In genomic region chr19:17797397-17798201, GRCh38 we compare ENCODE assay signal across 10 cellular contexts. TPM values are rescaled to one million over a fixed set of nuclear protein-coding genes. Genes with fewer than 3 reads are reported as not detected.
DNase-seq lines count a peak whose midpoint lies in the region; ATAC-seq and TF ChIP-seq lines count a peak whose summit lies in the region.
"Had no signal": no experiment of that assay in that cellular context is flagged by ENCODE, and none has a peak within 500 bp of the region (broad histone marks: within the 10 kb centered on the region; RNA-seq: fewer than 3 reads in every experiment).

No MANE protein-coding gene starts in this region.

- peaks cover 10 to 64% (median 31%) of the 10 kb centered on the region in 3 experiments for H3K27me3 ChIP-seq in neuronal stem cell (ENCODE audit: control insufficient read depth in 3 of 3, insufficient read depth in 3 of 3, low read depth in 1 of 3, low read length in 3 of 3)
- H3K27me3 ChIP-seq in adrenal gland = peaks cover 43% of the 10 kb centered on the region
- peaks cover 61% of the 10 kb centered on the region for H3K27me3 ChIP-seq in suprapubic skin

- H2BK5ac ChIP-seq in neuronal stem cell (ENCODE audit: low read length) = no peak overlapping the region

- H3K27me3 Mint-ChIP-seq in activated T-cell treated with anti-CD3 and anti-CD28 coated beads, Interleukin-2, amount 50 U/mL, for 4 hours (ENCODE audit: low read depth) = peaks cover 7% of the 10 kb centered on the region

- H3K9me3 Mint-ChIP-seq in activated T-cell treated with anti-CD3 and anti-CD28 coated beads, Interleukin-2, amount 50 U/mL, for 4 hours = no peaks in the 10 kb centered on the region

- H3K79me1 ChIP-seq in neuronal stem cell (ENCODE audit: low read depth, low read length) = no peaks in the 10 kb centered on the region

- H3K4me3 ChIP-seq in neuronal stem cell (ENCODE audit: low read length in 2 of 2) (peak overlapping the region in 1 of 2 donors; percentile 2), adrenal gland (no peak overlapping the region), suprapubic skin (no peak overlapping the region)

- H3K4me2 ChIP-seq in neuronal stem cell (ENCODE audit: insufficient read depth, low read length, poor library complexity, severe bottlenecking) = no peak overlapping the region

- H2BK120ac ChIP-seq in neuronal stem cell (ENCODE audit: low read depth, low read length) = no peak overlapping the region

- WGBS in neuronal stem cell (ENCODE audit: extremely low coverage in 2 of 2, insufficient read length in 2 of 2, insufficient replicate concordance in 1 of 2), 2 donors = no CpG with 5 or more reads among the region's 11 CpGs
- WGBS in adrenal gland, 4 donors = 35 to 62% (median 49%) methylated on average over 9 to 11 of the region's 11 CpGs
- 47% methylated on average over 10 of the region's 11 CpGs for WGBS in suprapubic skin

- intact Hi-C loops in adrenal gland (cut with DNase I) (no loop called here), Right ventricle myocardium inferior (cut with DNase I) (no loop called here)

- no peak overlapping the region for H3K14ac ChIP-seq in neuronal stem cell (ENCODE audit: low read length)

- TF ChIP-seq CTCF in adrenal gland (IDR thresholded peaks at IDR 0.05) (no peak), suprapubic skin (IDR thresholded peaks at IDR 0.05) (no peak)

- H3K36me3 ChIP-seq in neuronal stem cell (replicated peaks in 1 of 2; ENCODE audit: control insufficient read depth in 2 of 2, insufficient read depth in 2 of 2, low read length in 2 of 2) (no peaks in the 10 kb centered on the region), adrenal gland (replicated peaks in 1 of 2) (no peaks in the 10 kb centered on the region), suprapubic skin (no peaks in the 10 kb centered on the region)

- peaks cover 0 to 2% of the 10 kb centered on the region in 2 donors for H3K9me3 ChIP-seq in neuronal stem cell (replicated peaks in 1 of 2; ENCODE audit: control insufficient read depth in 2 of 2, insufficient read depth in 1 of 2, low read depth in 1 of 2, low read length in 2 of 2)
- no peaks in the 10 kb centered on the region for H3K9me3 ChIP-seq in adrenal gland (replicated peaks in 1 of 3)
- no peaks in the 10 kb centered on the region for H3K9me3 ChIP-seq in suprapubic skin

- H3K4me1 ChIP-seq in neuronal stem cell (ENCODE audit: control insufficient read depth in 2 of 2, insufficient read depth in 1 of 2, low read depth in 1 of 2, low read length in 2 of 2) (peaks cover 0 to 3% of the 10 kb centered on the region in 2 donors), adrenal gland (replicated peaks in 1 of 2) (no peaks in the 10 kb centered on the region), suprapubic skin (peaks cover 18% of the 10 kb centered on the region)

- H3K9ac ChIP-seq in neuronal stem cell (ENCODE audit: low read depth, low read length, poor library complexity) = no peak overlapping the region

- DNase-seq in 8988T (peak; percentile 78), HT-29 (ENCODE audit: low spot score) (peak; percentile 82), neuronal stem cell (ENCODE audit: low spot score) (no peak), NCI-H345 (lab: John Stamatoyannopoulos, UW) (no peak), adrenal gland (no peak), Right ventricle myocardium inferior (ENCODE audit: missing footprints) (no peak), suprapubic skin (ENCODE audit: low spot score in 2 of 2) (no peak)
- peak; percentile 36 for DNase-seq in activated T-cell treated with anti-CD3 and anti-CD28 coated beads, Interleukin-2, amount 50 U/mL, for 4 hours
- DNase-seq: right cardiac atrium had no signal

- no peak overlapping the region for H3K18ac ChIP-seq in neuronal stem cell (ENCODE audit: low read length)

- H3K4me3 Mint-ChIP-seq in activated T-cell treated with anti-CD3 and anti-CD28 coated beads, Interleukin-2, amount 50 U/mL, for 4 hours = no peak overlapping the region

- H2BK15ac ChIP-seq in neuronal stem cell (ENCODE audit: low read length) = no peak overlapping the region

- H2BK12ac ChIP-seq in neuronal stem cell (ENCODE audit: low read length) = no peak overlapping the region

- TF ChIP-seq EP300 in suprapubic skin (IDR thresholded peaks at IDR 0.05) = no peak

- peak; percentile 87 to 95 for ATAC-seq in activated T-cell treated with anti-CD3 and anti-CD28 coated beads, Interleukin-2, amount 50 U/mL, for 4 hours
- ATAC-seq in Right ventricle myocardium inferior = no peak

- H4K8ac ChIP-seq in neuronal stem cell (ENCODE audit: low read depth, low read length) = no peak overlapping the region

- H4K91ac ChIP-seq in neuronal stem cell (ENCODE audit: low read depth, low read length, poor library complexity) = no peak overlapping the region

- no peaks in the 10 kb centered on the region for H3K36me3 Mint-ChIP-seq in activated T-cell treated with anti-CD3 and anti-CD28 coated beads, Interleukin-2, amount 50 U/mL, for 4 hours (ENCODE audit: insufficient read depth)

- H3K23ac ChIP-seq in neuronal stem cell (ENCODE audit: low read depth, low read length, poor library complexity) = no peak overlapping the region

- peak overlapping the region; percentile 9 for H2AK5ac ChIP-seq in neuronal stem cell (ENCODE audit: low read depth, low read length)

- no peak for TF ChIP-seq POLR2A in adrenal gland (IDR thresholded peaks at IDR 0.05)
- TF ChIP-seq POLR2A in suprapubic skin (IDR thresholded peaks at IDR 0.05) = no peak

- H2AFZ ChIP-seq in neuronal stem cell (ENCODE audit: low read length) = no peak overlapping the region

- H3K4ac ChIP-seq in neuronal stem cell (ENCODE audit: low read length) = no peak overlapping the region

- H3K27ac ChIP-seq in neuronal stem cell (replicated peaks; ENCODE audit: low read length) (no peak overlapping the region), adrenal gland (no peak overlapping the region), suprapubic skin (no peak overlapping the region)

- peaks cover 47% of the 10 kb centered on the region for H3K4me1 Mint-ChIP-seq in activated T-cell treated with anti-CD3 and anti-CD28 coated beads, Interleukin-2, amount 50 U/mL, for 4 hours (ENCODE audit: low read depth)

RNA-seq across cellular contexts. Expression of gene B3GNT3, which starts 2.7 kb away (rescaled TPM):
- 44.3 and 49.6 TPM in 2 replicates for total RNA-seq in HT-29 (2014; rRNA removed; shearing (Covaris generic))
- under 1 TPM; 0.38 to 0.52 (median 0.45) TPM for total RNA-seq in activated T-cell treated with anti-CD3 and anti-CD28 coated beads, Interleukin-2, amount 50 U/mL, for 4 hours
- polyA plus RNA-seq in neuronal stem cell (2013, experiment 1 of 2) = 0.03 TPM
- polyA plus RNA-seq in neuronal stem cell (2013, experiment 2 of 2) = not detected
- total RNA-seq in adrenal gland (under 1 TPM in 1 of 8 donors, not detected in 7; 0.39 TPM), Right ventricle myocardium inferior (not detected), suprapubic skin (10 to 100 TPM in 1 of 4 donors, 1 to 10 TPM in 3; 1.4 to 12.1 (median 5.9) TPM)
- under 1 TPM in 1 of 3 donors, not detected in 2; 0.03 TPM for polyA plus RNA-seq in adrenal gland
- total RNA-seq: right cardiac atrium had no signal
- polyA plus RNA-seq: right cardiac atrium had no signal

RNA-seq across cellular contexts. Expression of gene INSL3, which starts 23.7 kb away (rescaled TPM):
- total RNA-seq in HT-29 (2014; rRNA removed; shearing (Covaris generic)) = not detected in 2 replicates
- total RNA-seq in activated T-cell treated with anti-CD3 and anti-CD28 coated beads, Interleukin-2, amount 50 U/mL, for 4 hours = 1 to 10 TPM; 8.1 to 9.4 (median 9.1) TPM
- 2.2 TPM for polyA plus RNA-seq in neuronal stem cell (2013, experiment 1 of 2)
- 1.8 TPM for polyA plus RNA-seq in neuronal stem cell (2013, experiment 2 of 2)
- total RNA-seq in adrenal gland (under 1 TPM in 1 of 8 donors, not detected in 7; 0.29 TPM), Right ventricle myocardium inferior (not detected), suprapubic skin (not detected)
- under 1 TPM in 2 of 3 donors, not detected in 1; 0.27 to 0.40 TPM for polyA plus RNA-seq in adrenal gland
- total RNA-seq: astrocyte, right cardiac atrium had no signal
- polyA plus RNA-seq: right cardiac atrium had no signal

RNA-seq across cellular contexts. Expression of gene FCHO1, which starts 46.3 kb away (rescaled TPM):
- total RNA-seq in HT-29 (2014; rRNA removed; shearing (Covaris generic)) = 0.42 and 1.2 TPM in 2 replicates
- total RNA-seq in activated T-cell treated with anti-CD3 and anti-CD28 coated beads, Interleukin-2, amount 50 U/mL, for 4 hours = 10 to 100 TPM; 53.0 to 60.4 (median 56.2) TPM
- polyA plus RNA-seq in neuronal stem cell (2013, experiment 1 of 2) = 18.3 TPM
- polyA plus RNA-seq in neuronal stem cell (2013, experiment 2 of 2) = 18.1 TPM
- total RNA-seq in adrenal gland (1 to 10 TPM in 7 of 8 donors, under 1 TPM in 1; 0.91 to 7.1 (median 3.4) TPM), Right ventricle myocardium inferior (0.24 TPM), suprapubic skin (10 to 100 TPM; 32.6 to 48.2 (median 35.7) TPM)
- 1 to 10 TPM in 2 of 3 donors, under 1 TPM in 1; 0.98 to 6.2 (median 2.0) TPM for polyA plus RNA-seq in adrenal gland

RNA-seq across cellular contexts. Expression of gene JAK3, which starts 50.2 kb away (rescaled TPM):
- total RNA-seq in HT-29 (2014; rRNA removed; shearing (Covaris generic)) = 0.23 and 0.31 TPM in 2 replicates
- total RNA-seq in activated T-cell treated with anti-CD3 and anti-CD28 coated beads, Interleukin-2, amount 50 U/mL, for 4 hours = 100 to 1,000 TPM; 181 to 220 (median 189) TPM
- polyA plus RNA-seq in neuronal stem cell (2013, experiment 1 of 2) = 3.2 TPM
- 3.3 TPM for polyA plus RNA-seq in neuronal stem cell (2013, experiment 2 of 2)
- total RNA-seq in adrenal gland (10 to 100 TPM in 3 of 8 donors, 1 to 10 TPM in 5; 1.8 to 15.5 (median 9.1) TPM), Right ventricle myocardium inferior (1.9 TPM), suprapubic skin (1 to 10 TPM; 1.0 to 4.0 (median 1.7) TPM)
- polyA plus RNA-seq in adrenal gland = 10 to 100 TPM in 1 of 3 donors, 1 to 10 TPM in 2; 2.1 to 11.3 (median 6.9) TPM

Comparison
In these comparisons a context has a peak if more than half of its experiments do, and no peak if none do; other contexts are left out.
1. DNase-seq: peak in 8988T (single experiment), HT-29 (single experiment) and activated T-cell treated with anti-CD3 and anti-CD28 coated beads, Interleukin-2, amount 50 U/mL, for 4 hours (single experiment); none in neuronal stem cell (single experiment), NCI-H345 (single experiment), adrenal gland (0 of 7), Right ventricle myocardium inferior (single experiment) and suprapubic skin (0 of 2).
2. RNA of gene FCHO1, which starts 46.3 kb away (total RNA-seq): 53.0 to 60.4 TPM in activated T-cell treated with anti-CD3 and anti-CD28 coated beads, Interleukin-2, amount 50 U/mL, for 4 hours and 32.6 to 48.2 TPM in suprapubic skin; 0.91 to 7.1 TPM in adrenal gland, 0.42 to 1.2 TPM in HT-29 and 0.24 TPM in Right ventricle myocardium inferior (single experiment); every median in the first group is over 4 times any median in the second.